Comparison of ENCODE assay signal across 11 cellular contexts in the genomic region with DNA sequence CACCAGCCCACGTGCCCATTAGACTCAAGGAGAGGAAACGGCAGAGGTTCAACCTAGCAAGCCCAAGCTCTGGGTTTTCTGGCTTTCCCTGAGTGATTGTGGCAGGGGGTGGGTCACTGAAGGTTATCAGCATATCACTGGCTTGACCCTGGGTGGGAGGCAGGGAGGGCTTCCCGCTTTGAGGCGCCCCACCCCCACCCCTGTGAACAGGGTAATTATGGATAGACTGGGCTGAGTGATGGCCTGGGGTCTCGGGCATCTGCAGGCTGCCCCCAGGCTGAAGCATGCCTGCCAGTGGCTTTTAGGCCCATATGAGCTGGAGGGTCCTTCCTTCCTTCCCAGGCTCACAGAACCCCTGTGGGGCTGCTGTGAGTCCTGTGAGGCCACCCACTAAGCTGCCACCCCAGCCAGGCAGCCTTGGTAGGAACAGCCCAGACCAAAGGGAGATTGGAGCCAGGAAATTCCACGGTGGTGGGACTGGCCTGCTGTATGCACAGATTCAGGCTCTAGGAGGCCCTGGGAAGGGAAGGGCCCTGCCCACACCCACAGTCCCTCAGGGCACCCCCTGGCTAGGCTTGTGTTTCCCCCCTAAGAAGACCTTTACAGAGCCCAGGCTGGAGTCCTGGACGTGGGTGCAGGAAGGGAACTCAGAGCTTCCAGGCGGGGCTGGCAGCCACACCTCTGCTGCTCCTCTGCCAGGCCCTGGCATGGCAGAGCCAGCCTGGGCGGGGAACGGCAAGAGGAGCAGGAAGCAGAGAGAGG. TPM values are rescaled to one million over a fixed set of nuclear protein-coding genes. Genes with fewer than 3 reads are reported as not detected.
A peak's percentile ranks its signal among the peaks of the same experiment; 100 is the strongest.
DNase-seq lines count a peak whose midpoint lies in the region; ATAC-seq and TF ChIP-seq lines count a peak whose summit lies in the region.
"Had no signal": no experiment of that assay in that cellular context is flagged by ENCODE, and none has a peak within 500 bp of the region (broad histone marks: within the 10 kb centered on the region; RNA-seq: fewer than 3 reads in every experiment).

No MANE protein-coding gene starts in this region.

- no peaks in the 10 kb centered on the region for H3K27me3 ChIP-seq in right atrium auricular region
- H3K27me3 ChIP-seq in mammary epithelial cell (ENCODE audit: insufficient read depth, low read length): no peaks in the 10 kb centered on the region
- H3K27me3 ChIP-seq in lung (ENCODE audit: control insufficient read depth, insufficient read depth): no peaks in the 10 kb centered on the region
- H3K27me3 ChIP-seq in aorta (ENCODE audit: control insufficient read depth in 1 of 2, insufficient read depth in 2 of 2, low read length in 1 of 2): no peaks in the 10 kb centered on the region

- 30% methylated on average over 10 of the region's 10 CpGs for WGBS in mammary epithelial cell (ENCODE audit: low coverage, missing lambda C conversion rate)
- WGBS in lung, 2 donors: 56 to 72% methylated on average over 10 of the region's 10 CpGs
- WGBS in aorta, 2 donors: 37 to 41% methylated on average over 10 of the region's 10 CpGs

- H3K4me1 ChIP-seq in right atrium auricular region (peaks cover 0 to 7% of the 10 kb centered on the region in 2 donors), mammary epithelial cell (ENCODE audit: insufficient read depth, low read length) (peaks cover 46% of the 10 kb centered on the region), lung (ENCODE audit: control insufficient read depth in 2 of 2, insufficient read depth in 2 of 2, low read length in 2 of 2) (peaks cover 0 to 9% of the 10 kb centered on the region in 2 donors), aorta (ENCODE audit: control insufficient read depth in 1 of 2, insufficient read depth in 2 of 2, low read length in 2 of 2) (peaks cover 2 to 6% of the 10 kb centered on the region in 2 donors)
- H3K4me1 ChIP-seq: psoas muscle had no signal

- dilution Hi-C loops in mammary epithelial cell (cut with HindIII; ENCODE audit: low sequenced_read_pairs): no loop called here

- in situ Hi-C loops in mammary epithelial cell (cut with MboI; ENCODE audit: low sequenced_read_pairs in 2 of 2): no loop called here

- H3K27ac ChIP-seq in right atrium auricular region: no peak overlapping the region
- H3K27ac ChIP-seq in mammary epithelial cell (ENCODE audit: insufficient read depth, low read depth, low read length): peak overlapping the region; percentile 78
- no peak overlapping the region for H3K27ac ChIP-seq in lung (ENCODE audit: low read depth in 1 of 2, low read length in 1 of 2)
- no peak overlapping the region for H3K27ac ChIP-seq in aorta (ENCODE audit: low read depth in 1 of 2, low read length in 2 of 2)
- H3K27ac ChIP-seq: psoas muscle had no signal

- no peak for TF ChIP-seq CTCF in right atrium auricular region (IDR thresholded peaks at IDR 0.05)
- no peak for TF ChIP-seq CTCF in mammary epithelial cell (conservative IDR thresholded peaks at IDR 0.05 in 1 of 2, IDR thresholded peaks at IDR 0.05 in 1 of 2; ENCODE audit: extremely low read depth in 1 of 2, insufficient read depth in 1 of 2, low read depth in 1 of 2, low read length in 2 of 2)
- TF ChIP-seq CTCF in lung (IDR thresholded peaks at IDR 0.05; ENCODE audit: control extremely low read depth, extremely low read depth): no peak

- H3K9ac ChIP-seq in mammary epithelial cell (ENCODE audit: insufficient read depth, low read length): peak overlapping the region; percentile 32

- no peaks in the 10 kb centered on the region for H3K79me2 ChIP-seq in mammary epithelial cell (ENCODE audit: insufficient read depth, low read length)

- H4K20me1 ChIP-seq in mammary epithelial cell (ENCODE audit: insufficient read depth, low read length): no peaks in the 10 kb centered on the region

- no TSS peak for BruUV-seq in mammary epithelial cell (replicated peaks; lab: Mats Ljungman, UMichigan)

- intact Hi-C loops in Right ventricle myocardium inferior (cut with DNase I): no loop called here
- intact Hi-C loops in mammary epithelial cell (cut with micrococcal nuclease): no loop called here
- intact Hi-C loops in aorta (cut with DNase I): no loop called here

- peak; percentile 64 for DNase-seq in Right ventricle myocardium inferior (ENCODE audit: missing footprints)
- no peak for DNase-seq in right atrium auricular region (ENCODE audit: low spot score)
- DNase-seq in mammary epithelial cell: peak; percentile 85
- DNase-seq in lung (ENCODE audit: low spot score): no peak
- peak; percentile 69 to 80 for DNase-seq in aorta
- DNase-seq in Ammon's horn (ENCODE audit: low spot score): no peak
- no peak for DNase-seq in NCI-H1105 treated with DMSO at 0.1 percent for 48 hours (lab: John Stamatoyannopoulos, UW)

- H3K36me3 ChIP-seq in right atrium auricular region: no peaks in the 10 kb centered on the region
- H3K36me3 ChIP-seq in mammary epithelial cell (ENCODE audit: insufficient read depth, low read length): no peaks in the 10 kb centered on the region
- H3K36me3 ChIP-seq in lung (ENCODE audit: control insufficient read depth in 2 of 2, insufficient read depth in 2 of 2, low read length in 2 of 2): no peaks in the 10 kb centered on the region
- no peaks in the 10 kb centered on the region for H3K36me3 ChIP-seq in aorta (ENCODE audit: control insufficient read depth in 1 of 2, insufficient read depth in 2 of 2, low read length in 1 of 2)

- H2AFZ ChIP-seq in mammary epithelial cell (ENCODE audit: low read depth, low read length): peak overlapping the region; percentile 89

- CTCF ChIA-PET in mammary epithelial cell (lab: Charles Lee; ENCODE audit: low non-redundant PET): no interaction called here

- peak; percentile 29 for ATAC-seq in Right ventricle myocardium inferior
- peak; percentile 30 for ATAC-seq in lung (ENCODE audit: insufficient read depth, low FRiP score)
- peak; percentile 40 for ATAC-seq in aorta (ENCODE audit: low FRiP score)
- no peak for ATAC-seq in HG02970 (IDR thresholded peaks at IDR 0.05; ENCODE audit: low FRiP score, unreplicated experiment)

- peak overlapping the region; percentile 63 for H3K4me2 ChIP-seq in mammary epithelial cell (ENCODE audit: insufficient read depth, low read depth, low read length)

- H3K4me3 ChIP-seq in right atrium auricular region: no peak overlapping the region
- no peak overlapping the region for H3K4me3 ChIP-seq in mammary epithelial cell (replicated peaks in 1 of 3; ENCODE audit: insufficient read depth in 1 of 3, low read depth in 2 of 3, low read length in 3 of 3)
- H3K4me3 ChIP-seq in lung: no peak overlapping the region
- no peak overlapping the region for H3K4me3 ChIP-seq in aorta (ENCODE audit: low read length in 2 of 2)
- H3K4me3 ChIP-seq: psoas muscle had no signal

- H3K9me3 ChIP-seq in right atrium auricular region: no peaks in the 10 kb centered on the region
- H3K9me3 ChIP-seq in mammary epithelial cell (replicated peaks; ENCODE audit: insufficient read depth, low read length): no peaks in the 10 kb centered on the region
- no peaks in the 10 kb centered on the region for H3K9me3 ChIP-seq in lung (ENCODE audit: control insufficient read depth in 2 of 2, insufficient read depth in 1 of 2, low read length in 1 of 2)
- no peaks in the 10 kb centered on the region for H3K9me3 ChIP-seq in aorta (ENCODE audit: control insufficient read depth, low read length)
- H3K9me3 ChIP-seq: psoas muscle had no signal

RNA-seq across cellular contexts. Expression of gene GPRIN2, which starts 33.2 kb away (rescaled TPM):
- total RNA-seq in Right ventricle myocardium inferior (not detected), right atrium auricular region (under 1 TPM; 0.26 to 0.67 TPM), mammary epithelial cell (1 to 10 TPM in 1 of 2 donors, under 1 TPM in 1; 0.54 to 3.7 TPM), lung (10 to 100 TPM; 23.2 to 36.5 TPM), aorta (1 to 10 TPM in 1 of 2 donors, under 1 TPM in 1; 0.36 to 1.2 TPM)
- polyA plus RNA-seq in mammary epithelial cell (0.20 TPM), lung (10 to 100 TPM; 17.7 to 35.0 TPM), aorta (1 to 10 TPM in 1 of 2 donors, under 1 TPM in 1; 0.54 to 4.0 TPM)
- polyA minus RNA-seq in mammary epithelial cell: not detected
- total RNA-seq: NCI-H460, psoas muscle, subcutaneous adipose tissue had no signal
- polyA plus RNA-seq: psoas muscle had no signal

RNA-seq across cellular contexts. Expression of gene SYT15, which starts 55.6 kb away (rescaled TPM):
- 3.2 TPM for total RNA-seq in Right ventricle myocardium inferior
- total RNA-seq in right atrium auricular region: 1 to 10 TPM; 1.5 to 2.7 TPM
- total RNA-seq in mammary epithelial cell: under 1 TPM; under 0.01 to 0.68 TPM
- polyA plus RNA-seq in mammary epithelial cell: 0.07 TPM
- polyA minus RNA-seq in mammary epithelial cell: not detected
- total RNA-seq in lung: 10 to 100 TPM; 24.8 to 53.5 TPM
- polyA plus RNA-seq in lung: 10 to 100 TPM in 1 of 2 donors, 1 to 10 TPM in 1; 3.8 to 18.4 TPM
- 10 to 100 TPM in 1 of 2 donors, 1 to 10 TPM in 1; 8.8 to 24.8 TPM for total RNA-seq in aorta
- polyA plus RNA-seq in aorta: under 1 TPM; 0.13 to 0.79 TPM

RNA-seq across cellular contexts. Expression of gene NPY4R, which starts 57.5 kb away (rescaled TPM):
- total RNA-seq in Right ventricle myocardium inferior: not detected
- total RNA-seq in right atrium auricular region: not detected
- total RNA-seq in mammary epithelial cell: under 1 TPM in 1 of 2 donors, not detected in 1; 0.38 TPM
- polyA plus RNA-seq in mammary epithelial cell: 0.37 TPM
- not detected for polyA minus RNA-seq in mammary epithelial cell
- total RNA-seq in lung: 10 to 100 TPM in 1 of 2 donors, 1 to 10 TPM in 1; 2.6 to 11.6 TPM
- under 1 TPM; 0.07 to 0.12 TPM for polyA plus RNA-seq in lung
- not detected for total RNA-seq in aorta
- not detected for polyA plus RNA-seq in aorta
- total RNA-seq: NCI-H460, psoas muscle had no signal

Comparison
In these comparisons a context has a peak if more than half of its experiments do, and no peak if none do; other contexts are left out.
1. DNase-seq: peak in Right ventricle myocardium inferior (single experiment), mammary epithelial cell (single experiment) and aorta (2 of 2); none in right atrium auricular region (single experiment), lung (single experiment), Ammon's horn (single experiment) and NCI-H1105 treated with DMSO at 0.1 percent for 48 hours (single experiment).
2. RNA of gene GPRIN2, which starts 33.2 kb away (total RNA-seq): 23.2 to 36.5 TPM in lung; 0.54 to 3.7 TPM in mammary epithelial cell, 0.36 to 1.2 TPM in aorta, 0.26 to 0.67 TPM in right atrium auricular region and not detected in Right ventricle myocardium inferior (single experiment); every median in the first group is over 4 times any median in the second.